17 cellular contexts compared by ENCODE assay signal in genomic region chr15:42102646-42103235, GRCh38. TPM values are rescaled to one million over a fixed set of nuclear protein-coding genes. Genes with fewer than 3 reads are reported as not detected.
DNase-seq lines count a peak whose midpoint lies in the region; TF ChIP-seq lines count a peak whose summit lies in the region.
"Had no signal": no experiment of that assay in that cellular context is flagged by ENCODE, and none has a peak within 500 bp of the region (broad histone marks: within the 10 kb centered on the region; RNA-seq: fewer than 3 reads in every experiment).

No MANE protein-coding gene starts in this region.

- H3K36me3 ChIP-seq in spleen, result no peaks in the 10 kb centered on the region
- H3K36me3 ChIP-seq: right atrium auricular region, WERI-Rb-1 had no signal

- WGBS in spleen, 5 donors, result 58 to 72% (median 66%) methylated on average over 6 of the region's 6 CpGs

- TF ChIP-seq CTCF in fibroblast of pulmonary artery (IDR thresholded peaks at IDR 0.05; ENCODE audit: low read length, missing control alignments) (no peak), spleen (IDR thresholded peaks at IDR 0.05 in 8 of 11, conservative IDR thresholded peaks at IDR 0.05 in 3 of 11) (no peak)

- no peak for TF ChIP-seq POLR2A in spleen (IDR thresholded peaks at IDR 0.05)

- H3K27ac ChIP-seq in spleen, result no peak overlapping the region
- H3K27ac ChIP-seq: right atrium auricular region, SK-N-MC, WERI-Rb-1 had no signal

- peaks cover 0 to 20% (median 5%) of the 10 kb centered on the region in 6 donors for H3K4me1 ChIP-seq in spleen
- H3K4me1 ChIP-seq: right atrium auricular region had no signal

- no peak overlapping the region for H3K4me3 ChIP-seq in fibroblast of pulmonary artery (replicated peaks; ENCODE audit: low read depth, low read length)
- H3K4me3 ChIP-seq in spleen, result no peak overlapping the region
- H3K4me3 ChIP-seq: right atrium auricular region, SK-N-MC had no signal

- no peaks in the 10 kb centered on the region for H3K9me3 ChIP-seq in spleen
- H3K9me3 ChIP-seq: right atrium auricular region had no signal

- DNase-seq in H4 (ENCODE audit: low spot score) (peak; percentile 58), T1000 (lab: John Stamatoyannopoulos, UW) (peak; percentile 10), fibroblast of pulmonary artery (ENCODE audit: low read depth) (peak; percentile 36), spleen (peak; percentile 67), amygdala (lab: John Stamatoyannopoulos, UW) (no peak), DMS 273 (lab: John Stamatoyannopoulos, UW; ENCODE audit: unreplicated experiment) (no peak), RKO (ENCODE audit: low spot score) (no peak)
- DNase-seq: activated CD8-positive, alpha-beta memory T cell treated with anti-CD3 and anti-CD28 coated beads, Interleukin-2, amount 10 ng/mL, durations not matched to agents 7 days and 5 days; activated naive CD4-positive, alpha-beta T cell treated with anti-CD3 and anti-CD28 coated beads, Interleukin-2, amount 50 U/mL, for 16 hours; CD4-positive, alpha-beta memory T cell; NCI-H2081 treated with DMSO at 0.1 percent for 48 hours; stimulated activated CD4-positive, alpha-beta T cell treated with anti-CD3 and anti-CD28 coated beads, Interleukin-4, amount 100 ng/mL, for 4 hours; stimulated activated naive CD4-positive, alpha-beta T cell treated with Interleukin-2 at 50 U/mL for 16 hours; WERI-Rb-1 had no signal

- peaks cover 0 to 17% (median 0%) of the 10 kb centered on the region in 7 donors for H3K27me3 ChIP-seq in spleen (replicated peaks in 1 of 7)
- H3K27me3 ChIP-seq: right atrium auricular region had no signal

- intact Hi-C loops in spleen (cut with DNase I; ENCODE audit: low total_unique reads), result no loop called here

RNA-seq across cellular contexts. Expression of gene PLA2G4D, which starts 8.4 kb away (rescaled TPM):
- total RNA-seq in H4 (2014; rRNA removed; shearing (Covaris generic)), result not detected in 2 replicates
- not detected for total RNA-seq in spleen
- polyA plus RNA-seq in spleen, result not detected
- total RNA-seq: activated CD8-positive, alpha-beta memory T cell treated with anti-CD3 and anti-CD28 coated beads, Interleukin-2, amount 10 ng/mL, durations not matched to agents 7 days and 5 days; CD4-positive, alpha-beta memory T cell; kidney epithelial cell; right atrium auricular region had no signal
- polyA plus RNA-seq: CD4-positive, alpha-beta memory T cell had no signal

RNA-seq across cellular contexts. Expression of gene PLA2G4F, which starts 53.7 kb away (rescaled TPM):
- total RNA-seq in H4 (2014; rRNA removed; shearing (Covaris generic)), result not detected in 2 replicates
- total RNA-seq in spleen, result not detected
- polyA plus RNA-seq in spleen, result under 1 TPM in 1 of 3 donors, not detected in 2; 0.03 TPM
- total RNA-seq: activated CD8-positive, alpha-beta memory T cell treated with anti-CD3 and anti-CD28 coated beads, Interleukin-2, amount 10 ng/mL, durations not matched to agents 7 days and 5 days; CD4-positive, alpha-beta memory T cell had no signal
- polyA plus RNA-seq: CD4-positive, alpha-beta memory T cell had no signal

Comparison
In these comparisons a context has a peak if more than half of its experiments do, and no peak if none do; other contexts are left out.
1. DNase-seq: peak in H4 (single experiment), T1000 (single experiment), fibroblast of pulmonary artery (single experiment) and spleen (single experiment); none in amygdala (0 of 56), DMS 273 (single experiment) and RKO (single experiment).